Comparison of ENCODE assay signal across 13 cellular contexts in genomic region chr14:32826404-32827082, GRCh38.
DNase-seq lines count a peak whose midpoint lies in the region; ATAC-seq and TF ChIP-seq lines count a peak whose summit lies in the region.
"Had no signal": no experiment of that assay in that cellular context is flagged by ENCODE, and none has a peak within 500 bp of the region (broad histone marks: within the 10 kb centered on the region; RNA-seq: fewer than 3 reads in every experiment).

No MANE protein-coding gene starts in this region.

- in situ Hi-C loops in brain microvascular endothelial cell (cut with HindIII; ENCODE audit: low pct_ligation_motif_present, low sequenced_read_pairs), result no loop called here

- H3K27me3 ChIP-seq in brain microvascular endothelial cell (replicated peaks) (no peaks in the 10 kb centered on the region), thyroid gland (no peaks in the 10 kb centered on the region)

- no peaks in the 10 kb centered on the region for H3K4me1 ChIP-seq in thyroid gland

- TF ChIP-seq POLR2A in thyroid gland (IDR thresholded peaks at IDR 0.05), result no peak

- DNase-seq in NCI-H748 (lab: John Stamatoyannopoulos, UW; ENCODE audit: unreplicated experiment) (peak; percentile 4), NCI-H748 treated with DMSO at 0.1 percent for 48 hours (lab: John Stamatoyannopoulos, UW) (no peak), brain microvascular endothelial cell (peak; percentile 37), hypothalamus (lab: John Stamatoyannopoulos, UW) (peak in 38 of 51 donors; percentile 3 to 89 (median 40)), thyroid gland (peak; percentile 47 to 60), cerebellum (ENCODE audit: low spot score) (no peak)
- DNase-seq: GOT3; NCI-H2107; stimulated activated CD4-positive, alpha-beta T cell treated with anti-CD3 and anti-CD28 coated beads, Interleukin-4, amount 100 ng/mL, for 24 hours; T-helper 2 cell had no signal

- H3K36me3 ChIP-seq in brain microvascular endothelial cell (replicated peaks) (no peaks in the 10 kb centered on the region), thyroid gland (no peaks in the 10 kb centered on the region)

- TF ChIP-seq CTCF in brain microvascular endothelial cell (IDR thresholded peaks at IDR 0.05; ENCODE audit: low read depth, low read length, missing control alignments) (peak; percentile 52), thyroid gland (IDR thresholded peaks at IDR 0.05) (no peak)

- intact Hi-C loops in thyroid gland (cut with DNase I), result no loop called here

- 44 to 51% methylated on average over 9 of the region's 9 CpGs for WGBS in thyroid gland, 2 donors

- H3K27ac ChIP-seq in brain microvascular endothelial cell (no peak overlapping the region), thyroid gland (no peak overlapping the region)

- H3K4me3 ChIP-seq in brain microvascular endothelial cell (ENCODE audit: low read depth, low read length), result no peak overlapping the region
- H3K4me3 ChIP-seq in thyroid gland (replicated peaks in 1 of 3), result no peak overlapping the region

- H3K9me3 ChIP-seq in thyroid gland, result no peaks in the 10 kb centered on the region

- ATAC-seq in GM21723 (IDR thresholded peaks at IDR 0.05; ENCODE audit: unreplicated experiment) (no peak), GM21825 (IDR thresholded peaks at IDR 0.05; ENCODE audit: unreplicated experiment) (no peak)
- ATAC-seq: activated T-helper 17 cell treated with anti-CD3 and anti-CD28 coated beads, Interleukin-2, amount 50 U/mL, for 72 hours had no signal

Comparison
In these comparisons a context has a peak if more than half of its experiments do, and no peak if none do; other contexts are left out.
1. DNase-seq: peak in NCI-H748 (single experiment), brain microvascular endothelial cell (single experiment), hypothalamus (38 of 51) and thyroid gland (2 of 2); none in NCI-H748 treated with DMSO at 0.1 percent for 48 hours (single experiment) and cerebellum (single experiment).